8 cellular contexts compared by ENCODE assay signal in genomic region chr22:46563381-46564083, GRCh38. TPM values are rescaled to one million over a fixed set of nuclear protein-coding genes. Genes with fewer than 3 reads are reported as not detected.
A peak's percentile ranks its signal among the peaks of the same experiment; 100 is the strongest.
DNase-seq lines count a peak whose midpoint lies in the region; ATAC-seq and TF ChIP-seq lines count a peak whose summit lies in the region.

No MANE protein-coding gene starts in this region.

- no peaks in the 10 kb centered on the region for H3K9me3 Mint-ChIP-seq in MCF 10A (ENCODE audit: unreplicated experiment)

- CTCF ChIA-PET in MCF 10A (lab: Yijun Ruan, JAX), result interaction anchor here (0.5 to 3.1 kb wide), 43 partner anchors 12 to 1933 kb away, joined by 3 to 30 read pairs (median 4); partner anchors contain the start of gene TBC1D22A

- H3K36me3 Mint-ChIP-seq in MCF 10A (ENCODE audit: insufficient read depth, unreplicated experiment), result no peaks in the 10 kb centered on the region

- H3K4me1 Mint-ChIP-seq in MCF 10A (ENCODE audit: insufficient read depth, unreplicated experiment), result peaks cover 14% of the 10 kb centered on the region

- ATAC-seq in GM18907 (IDR thresholded peaks at IDR 0.05; ENCODE audit: unreplicated experiment), result no peak

- H3K27me3 Mint-ChIP-seq in MCF 10A (ENCODE audit: insufficient read depth, unreplicated experiment), result no peaks in the 10 kb centered on the region

- no TSS peak for BruUV-seq in MCF 10A (replicated peaks; lab: Mats Ljungman, UMichigan)

- H3K4me3 Mint-ChIP-seq in MCF 10A (ENCODE audit: unreplicated experiment), result peak overlapping the region; percentile 35

- intact Hi-C loops in MCF 10A (cut with micrococcal nuclease), result loop anchor here (5.0 to 10.0 kb wide), 3 partner anchors 99 to 199 kb away; partner anchors contain the start of genes CERK and TBC1D22A

- H3K27ac Mint-ChIP-seq in MCF 10A (ENCODE audit: low read depth, unreplicated experiment), result no peak overlapping the region

- POLR2A ChIA-PET in MCF 10A (lab: Yijun Ruan, JAX), result interaction anchor here (1.4 to 1.6 kb wide), 3 partner anchors 12 to 200 kb away, joined by 4 to 8 read pairs (median 4); partner anchors contain the start of gene TBC1D22A

- no peak overlapping the region; the same call in 1 of the 2 replicates for H3K27ac ChIP-seq in VCaP

- TF ChIP-seq CTCF in VCaP (conservative IDR thresholded peaks at IDR 0.05) (peak; percentile 77), MCF 10A (IDR thresholded peaks at IDR 0.05; ENCODE audit: unreplicated experiment) (peak; percentile 87)

- DNase-seq in NCI-H446 (lab: John Stamatoyannopoulos, UW) (peak; percentile 16 to 74), NCI-H446 treated with DMSO at 0.1 percent for 48 hours (lab: John Stamatoyannopoulos, UW) (no peak), NCI-H2107 (lab: John Stamatoyannopoulos, UW) (peak; percentile 49), MCF 10A (ENCODE audit: unreplicated experiment) (peak; percentile 66), kidney tubule cell (ENCODE audit: low spot score) (peak; percentile 67)
- DNase-seq in stimulated activated CD4-positive, alpha-beta T cell treated with anti-CD3 and anti-CD28 coated beads, Interleukin-4, amount 100 ng/mL, for 24 hours, result peak; percentile 80

RNA-seq across cellular contexts. Expression of gene CELSR1, which starts 26.1 kb away (rescaled TPM):
- 49.1 and 69.2 TPM in 2 replicates for total RNA-seq in MCF 10A (2022)

RNA-seq across cellular contexts. Expression of gene GRAMD4, which starts 56.7 kb away (rescaled TPM):
- total RNA-seq in MCF 10A (2022), result 15.6 and 23.7 TPM in 2 replicates
